Comparison of ENCODE assay signal across 20 cellular contexts in the genomic region with DNA sequence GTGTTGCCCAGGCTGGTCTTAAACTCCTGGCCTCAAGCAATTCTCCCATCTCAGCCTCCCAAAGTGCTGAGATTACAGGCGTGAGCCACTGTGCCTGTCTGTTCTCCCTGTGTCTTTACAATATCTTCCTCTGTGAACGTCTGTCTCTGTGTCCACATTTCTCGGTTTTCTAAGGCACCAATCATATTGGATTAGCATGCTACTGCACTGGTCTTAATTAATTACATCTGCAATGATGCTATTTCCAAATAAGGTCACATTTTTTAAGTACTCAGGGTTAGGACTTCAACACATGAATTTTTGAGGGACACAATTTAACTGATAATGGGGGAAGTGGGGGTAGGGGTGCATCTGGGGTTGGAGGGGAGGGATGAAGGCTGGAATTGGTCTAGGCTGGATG.
"Had no signal": no experiment of that assay in that cellular context is flagged by ENCODE, and none has a peak within 500 bp of the region (broad histone marks: within the 10 kb centered on the region; RNA-seq: fewer than 3 reads in every experiment).

No MANE protein-coding gene starts in this region.

- H3K4me1 Mint-ChIP-seq: memory B cell, neural progenitor cell had no signal

- H3K27me3 ChIP-seq: gastrocnemius medialis, neural progenitor cell, right lobe of liver, tibial nerve, upper lobe of right lung, uterus had no signal

- H3K27ac ChIP-seq: gastrocnemius medialis, neural progenitor cell, parathyroid adenoma, right lobe of liver, thoracic aorta, tibial nerve, upper lobe of right lung, uterus had no signal

- H3K4me3 Mint-ChIP-seq: endodermal cell; memory B cell; natural killer cell treated with Interleukin-12 subunit alpha and Interleukin-12 subunit beta and Interleukin-15 and Interleukin-18, amount 100 ng/mL, for 72 hours; neural progenitor cell; stimulated activated naive B cell treated with anti-CD40 and anti-IgM and Interleukin-4, amounts not matched to agents 10 μg/mL and 1 μg/mL and 100 μg/mL, for 72 hours; stimulated activated naive CD8-positive, alpha-beta T cell treated with anti-CD3 and anti-CD28 coated beads, Interleukin-15, Interleukin-2, amounts not matched to agents 100 ng/mL and 50 ng/mL, for 24 hours had no signal

- H3K4me3 ChIP-seq: gastrocnemius medialis, lung, neural progenitor cell, right lobe of liver, thoracic aorta, tibial nerve, upper lobe of right lung, uterus had no signal

- H3K27ac Mint-ChIP-seq: endodermal cell; memory B cell; natural killer cell treated with Interleukin-12 subunit alpha and Interleukin-12 subunit beta and Interleukin-15 and Interleukin-18, amount 100 ng/mL, for 72 hours; neural progenitor cell; progenitor cell of endocrine pancreas; stimulated activated naive B cell treated with anti-CD40 and anti-IgM and Interleukin-4, amounts not matched to agents 10 μg/mL and 1 μg/mL and 100 μg/mL, for 72 hours; stimulated activated naive CD8-positive, alpha-beta T cell treated with anti-CD3 and anti-CD28 coated beads, Interleukin-15, Interleukin-2, amounts not matched to agents 100 ng/mL and 50 ng/mL, for 24 hours had no signal

- H3K79me2 ChIP-seq: parathyroid adenoma had no signal

- H3K4me1 ChIP-seq: gastrocnemius medialis, neural progenitor cell, right lobe of liver, uterus had no signal

- H3K36me3 Mint-ChIP-seq: natural killer cell treated with Interleukin-12 subunit alpha and Interleukin-12 subunit beta and Interleukin-15 and Interleukin-18, amount 100 ng/mL, for 72 hours; neural progenitor cell had no signal

- H2AFZ ChIP-seq: neural progenitor cell, parathyroid adenoma had no signal

- H3K27me3 Mint-ChIP-seq: progenitor cell of endocrine pancreas; stimulated activated naive CD8-positive, alpha-beta T cell treated with anti-CD3 and anti-CD28 coated beads, Interleukin-15, Interleukin-2, amounts not matched to agents 100 ng/mL and 50 ng/mL, for 24 hours had no signal

- H3K9me3 ChIP-seq: gastrocnemius medialis, right lobe of liver, thoracic aorta, upper lobe of right lung, uterus had no signal

- H3K4me2 ChIP-seq: neural progenitor cell had no signal

- H3K9ac ChIP-seq: neural progenitor cell, parathyroid adenoma had no signal

- H3K36me3 ChIP-seq: gastrocnemius medialis, neural progenitor cell, right lobe of liver, thoracic aorta, tibial nerve, upper lobe of right lung, uterus had no signal

- ATAC-seq: gastrocnemius medialis; natural killer cell treated with Interleukin-12 subunit alpha and Interleukin-12 subunit beta and Interleukin-15 and Interleukin-18, amount 100 ng/mL, for 72 hours; right lobe of liver; stimulated activated naive B cell treated with anti-CD40 and anti-IgM and Interleukin-4, amounts not matched to agents 10 μg/mL and 1 μg/mL and 100 μg/mL, for 72 hours; upper lobe of right lung had no signal

- DNase-seq: cortex of kidney; effector CD8-positive, alpha-beta T cell; endodermal cell; gastrocnemius medialis; small intestine; stimulated activated CD4-positive, alpha-beta T cell treated with anti-CD3 and anti-CD28 coated beads, Interleukin-15, amount 100 ng/mL, for 24 hours; stimulated activated CD4-positive, alpha-beta T cell treated with anti-CD3 and anti-CD28 coated beads, Interleukin-2, amount 100 ng/mL, for 48 hours; stimulated activated naive B cell treated with anti-CD40 and anti-IgM and Interleukin-4, amounts not matched to agents 10 μg/mL and 1 μg/mL and 100 μg/mL, for 72 hours; upper lobe of right lung; uterus had no signal

- H3K9me3 Mint-ChIP-seq: stimulated activated naive CD8-positive, alpha-beta T cell treated with anti-CD3 and anti-CD28 coated beads, Interleukin-15, Interleukin-2, amounts not matched to agents 100 ng/mL and 50 ng/mL, for 24 hours had no signal
